ENCODE assay signal across 16 cellular contexts in genomic region chr12:53770281-53770680, GRCh38. TPM values are rescaled to one million over a fixed set of nuclear protein-coding genes. Genes with fewer than 3 reads are reported as not detected.
DNase-seq lines count a peak whose midpoint lies in the region; ATAC-seq and TF ChIP-seq lines count a peak whose summit lies in the region.
"Had no signal": no experiment of that assay in that cellular context is flagged by ENCODE, and none has a peak within 500 bp of the region (broad histone marks: within the 10 kb centered on the region; RNA-seq: fewer than 3 reads in every experiment).

No MANE protein-coding gene starts in this region.

- H3K4me3 ChIP-seq in ACC112 (ENCODE audit: low read depth, low read length), result peak overlapping the region; percentile 28; the same call in 1 of the 2 replicates
- no peak overlapping the region for H3K4me3 ChIP-seq in esophagus muscularis mucosa
- H3K4me3 ChIP-seq: esophagus squamous epithelium, thyroid gland had no signal

- no peaks in the 10 kb centered on the region for H3K79me2 ChIP-seq in ACC112 (ENCODE audit: control insufficient read depth, insufficient read depth, low read length, unreplicated experiment)

- H3K9me3 ChIP-seq in esophagus muscularis mucosa, result no peaks in the 10 kb centered on the region
- H3K9me3 ChIP-seq: esophagus squamous epithelium, thyroid gland had no signal

- intact Hi-C loops in esophagus muscularis mucosa (cut with DNase I), result no loop called here

- ATAC-seq in foreskin keratinocyte (peak; percentile 89), GM19395 (IDR thresholded peaks at IDR 0.05; ENCODE audit: unreplicated experiment) (no peak)
- ATAC-seq: T-cell had no signal

- peaks cover 28% of the 10 kb centered on the region for H3K4me1 ChIP-seq in ACC112 (ENCODE audit: control insufficient read depth, insufficient read depth, low read length, unreplicated experiment)
- H3K4me1 ChIP-seq in foreskin keratinocyte, result peaks cover 22% of the 10 kb centered on the region
- H3K4me1 ChIP-seq in esophagus muscularis mucosa, result no peaks in the 10 kb centered on the region
- H3K4me1 ChIP-seq: esophagus squamous epithelium, thyroid gland had no signal

- no peaks in the 10 kb centered on the region for H3K36me3 ChIP-seq in ACC112 (ENCODE audit: insufficient read depth, low read length)
- no peaks in the 10 kb centered on the region for H3K36me3 ChIP-seq in esophagus muscularis mucosa
- H3K36me3 ChIP-seq: esophagus squamous epithelium, thyroid gland had no signal

- TF ChIP-seq POLR2A in esophagus muscularis mucosa (IDR thresholded peaks at IDR 0.05; ENCODE audit: low read depth), result no peak

- H2AFZ ChIP-seq in ACC112 (ENCODE audit: low read length, unreplicated experiment), result no peak overlapping the region

- TF ChIP-seq CTCF in foreskin keratinocyte (conservative IDR thresholded peaks at IDR 0.05), result no peak
- TF ChIP-seq CTCF in esophagus muscularis mucosa (IDR thresholded peaks at IDR 0.05), result no peak

- no peak for TF ChIP-seq EP300 in esophagus muscularis mucosa (IDR thresholded peaks at IDR 0.05)

- DNase-seq in HPDE6-E6E7 (ENCODE audit: extremely low spot score) (peak; percentile 28), amniotic epithelial cell (ENCODE audit: low read depth) (peak; percentile 98), foreskin keratinocyte (peak; percentile 84 to 94), NCI-H1105 (lab: John Stamatoyannopoulos, UW) (no peak), esophagus muscularis mucosa (ENCODE audit: extremely low spot score) (no peak)
- DNase-seq in stimulated activated CD4-positive, alpha-beta T cell treated with anti-CD3 and anti-CD28 coated beads, Interleukin-4, amount 100 ng/mL, for 4 hours, result no peak
- DNase-seq: activated CD4-positive, alpha-beta T cell treated with anti-CD3 and anti-CD28 coated beads for 4 hours; DMS79; esophagus squamous epithelium; NCI-H2029 treated with DMSO at 0.1 percent for 48 hours; small intestine; T-cell; thyroid gland had no signal

- peak overlapping the region; percentile 75 for H3K27ac ChIP-seq in ACC112 (ENCODE audit: low read depth, low read length)
- H3K27ac ChIP-seq in foreskin keratinocyte, result no peak overlapping the region
- H3K27ac ChIP-seq in esophagus muscularis mucosa (replicated peaks in 1 of 4), result no peak overlapping the region
- H3K27ac ChIP-seq: esophagus squamous epithelium, thyroid gland had no signal

- H3K27me3 ChIP-seq in ACC112 (ENCODE audit: insufficient read depth, low read length), result 0 out of 2 replicates have a peak, but pooled peaks cover under 1% of the 10 kb centered on the region
- H3K27me3 ChIP-seq in foreskin keratinocyte, result no peaks in the 10 kb centered on the region
- peaks cover 0 to 38% (median 2%) of the 10 kb centered on the region in 4 donors for H3K27me3 ChIP-seq in esophagus muscularis mucosa
- H3K27me3 ChIP-seq: thyroid gland had no signal

RNA-seq across cellular contexts. Expression of gene CISTR, which starts 18.5 kb away (rescaled TPM):
- not detected in 2 replicates for total RNA-seq in foreskin keratinocyte
- not detected in 2 replicates for polyA plus RNA-seq in foreskin keratinocyte
- not detected for total RNA-seq in esophagus muscularis mucosa
- total RNA-seq: A673, esophagus squamous epithelium, T-cell, thyroid gland had no signal
- polyA plus RNA-seq: small intestine had no signal

RNA-seq across cellular contexts. Expression of gene CALCOCO1, which starts 43.0 kb away (rescaled TPM):
- total RNA-seq in foreskin keratinocyte, result 31.5 and 51.5 TPM in 2 replicates
- 23.0 and 32.1 TPM in 2 replicates for polyA plus RNA-seq in foreskin keratinocyte
- 100 to 1,000 TPM; 252 to 487 (median 347) TPM for total RNA-seq in esophagus muscularis mucosa

Comparison
In these comparisons a context has a peak if more than half of its experiments do, and no peak if none do; other contexts are left out.
1. DNase-seq: peak in HPDE6-E6E7 (single experiment), amniotic epithelial cell (single experiment) and foreskin keratinocyte (2 of 2); none in NCI-H1105 (single experiment), esophagus muscularis mucosa (single experiment) and stimulated activated CD4-positive, alpha-beta T cell treated with anti-CD3 and anti-CD28 coated beads, Interleukin-4, amount 100 ng/mL, for 4 hours (0 of 2).